Comparison of ENCODE assay signal across 18 cellular contexts in genomic region chr1:212147581-212148033, GRCh38.
DNase-seq lines count a peak whose midpoint lies in the region; ATAC-seq and TF ChIP-seq lines count a peak whose summit lies in the region.
"Had no signal": no experiment of that assay in that cellular context is flagged by ENCODE, and none has a peak within 500 bp of the region (broad histone marks: within the 10 kb centered on the region; RNA-seq: fewer than 3 reads in every experiment).

No MANE protein-coding gene starts in this region.

- no peaks in the 10 kb centered on the region for H3K36me3 ChIP-seq in Caco-2 (ENCODE audit: control insufficient read depth, insufficient read depth, low read length)

- H3K4me1 Mint-ChIP-seq in Caco-2 (ENCODE audit: low read depth, unreplicated experiment) (no peaks in the 10 kb centered on the region), nephron progenitor cell (peaks cover 28% of the 10 kb centered on the region)
- no peaks in the 10 kb centered on the region for H3K4me1 Mint-ChIP-seq in activated naive CD4-positive, alpha-beta T cell treated with anti-CD3 and anti-CD28 coated beads, Interleukin-2, amount 10 ng/mL, durations not matched to agents 7 days and 5 days
- no peaks in the 10 kb centered on the region for H3K4me1 Mint-ChIP-seq in activated CD8-positive, alpha-beta memory T cell treated with anti-CD3 and anti-CD28 coated beads, Interleukin-2, amount 10 ng/mL, durations not matched to agents 7 days and 5 days
- H3K4me1 Mint-ChIP-seq: immature natural killer cell; stimulated activated memory B cell treated with anti-CD40 and anti-IgM and Interleukin-4, amounts not matched to agents 10 μg/mL and 1 μg/mL and 100 μg/mL, for 72 hours had no signal

- no peak for ATAC-seq in activated CD8-positive, alpha-beta memory T cell treated with anti-CD3 and anti-CD28 coated beads, Interleukin-2, amount 10 ng/mL, durations not matched to agents 7 days and 5 days
- ATAC-seq in HG02870 (IDR thresholded peaks at IDR 0.05; ENCODE audit: unreplicated experiment), result no peak
- ATAC-seq: stimulated activated memory B cell treated with anti-CD40 and anti-IgM and Interleukin-4, amounts not matched to agents 10 μg/mL and 1 μg/mL and 100 μg/mL, for 72 hours had no signal

- peak overlapping the region; percentile 39 for H3K27ac Mint-ChIP-seq in Caco-2 (ENCODE audit: unreplicated experiment)
- peak overlapping the region; percentile 93 for H3K27ac Mint-ChIP-seq in nephron progenitor cell
- no peak overlapping the region for H3K27ac Mint-ChIP-seq in activated naive CD4-positive, alpha-beta T cell treated with anti-CD3 and anti-CD28 coated beads, Interleukin-2, amount 10 ng/mL, durations not matched to agents 7 days and 5 days
- no peak overlapping the region for H3K27ac Mint-ChIP-seq in activated CD8-positive, alpha-beta memory T cell treated with anti-CD3 and anti-CD28 coated beads, Interleukin-2, amount 10 ng/mL, durations not matched to agents 7 days and 5 days
- H3K27ac Mint-ChIP-seq: activated T-helper 1 cell treated with anti-CD3 and anti-CD28 coated beads, Interleukin-12 subunit alpha, Interleukin-12 subunit beta, Interleukin-2, Interleukin-4 antibody, amounts not matched to agents 30 ng/mL and 10 ng/mL and 1 ng/mL, durations not matched to agents 14 hours and 24 hours and 36 hours; stimulated activated memory B cell treated with anti-CD40 and anti-IgM and Interleukin-4, amounts not matched to agents 10 μg/mL and 1 μg/mL and 100 μg/mL, for 72 hours; T-helper 2 cell treated with Interferon-gamma antibody and Interleukin-4, amounts not matched to agents 5 μg/mL and 100 μg/mL, for 36 hours had no signal

- no peaks in the 10 kb centered on the region for H3K9me3 ChIP-seq in Caco-2

- CTCF ChIA-PET in Caco-2 (lab: Charles Lee), result interaction anchor here (0.9 kb wide), 1 partner anchor 77 kb away, joined by 3 read pairs; no protein-coding TSS in a partner anchor
- CTCF ChIA-PET in activated naive CD4-positive, alpha-beta T cell treated with anti-CD3 and anti-CD28 coated beads, Interleukin-2, amount 10 ng/mL, durations not matched to agents 7 days and 5 days (lab: Charles Lee), result no interaction called here
- CTCF ChIA-PET in activated CD8-positive, alpha-beta memory T cell treated with anti-CD3 and anti-CD28 coated beads, Interleukin-2, amount 10 ng/mL, durations not matched to agents 7 days and 5 days (lab: Charles Lee), result interaction anchor here (0.7 kb wide), 1 partner anchor 62 kb away, joined by 3 read pairs; no protein-coding TSS in a partner anchor

- BruUV-seq in Caco-2 (replicated peaks; lab: Mats Ljungman, UMichigan), result no TSS peak

- H3K36me3 Mint-ChIP-seq in Caco-2 (ENCODE audit: insufficient read depth, unreplicated experiment) (no peaks in the 10 kb centered on the region), nephron progenitor cell (ENCODE audit: low read depth) (peaks cover 12% of the 10 kb centered on the region)
- peaks cover 8% of the 10 kb centered on the region for H3K36me3 Mint-ChIP-seq in activated naive CD4-positive, alpha-beta T cell treated with anti-CD3 and anti-CD28 coated beads, Interleukin-2, amount 10 ng/mL, durations not matched to agents 7 days and 5 days
- H3K36me3 Mint-ChIP-seq in activated CD8-positive, alpha-beta memory T cell treated with anti-CD3 and anti-CD28 coated beads, Interleukin-2, amount 10 ng/mL, durations not matched to agents 7 days and 5 days, result no peaks in the 10 kb centered on the region
- H3K36me3 Mint-ChIP-seq: immature natural killer cell; stimulated activated memory B cell treated with anti-CD40 and anti-IgM and Interleukin-4, amounts not matched to agents 10 μg/mL and 1 μg/mL and 100 μg/mL, for 72 hours had no signal

- POLR2A ChIA-PET in Caco-2 (lab: Charles Lee), result interaction anchor here (0.7 kb wide), 1 partner anchor 10 kb away, joined by 5 read pairs; no protein-coding TSS in a partner anchor

- no peak for TF ChIP-seq CTCF in Caco-2 (IDR thresholded peaks at IDR 0.05; ENCODE audit: insufficient read depth in 1 of 2, low read depth in 1 of 2, low read length in 1 of 2, severe bottlenecking in 1 of 2, unreplicated experiment in 1 of 2)
- TF ChIP-seq CTCF in nephron progenitor cell (IDR thresholded peaks at IDR 0.05), result no peak

- no peaks in the 10 kb centered on the region for H3K9me3 Mint-ChIP-seq in Caco-2 (ENCODE audit: unreplicated experiment)
- peaks cover 7% of the 10 kb centered on the region for H3K9me3 Mint-ChIP-seq in nephron progenitor cell
- H3K9me3 Mint-ChIP-seq in activated naive CD4-positive, alpha-beta T cell treated with anti-CD3 and anti-CD28 coated beads, Interleukin-2, amount 10 ng/mL, durations not matched to agents 7 days and 5 days, result no peaks in the 10 kb centered on the region
- no peaks in the 10 kb centered on the region for H3K9me3 Mint-ChIP-seq in activated CD8-positive, alpha-beta memory T cell treated with anti-CD3 and anti-CD28 coated beads, Interleukin-2, amount 10 ng/mL, durations not matched to agents 7 days and 5 days (ENCODE audit: low read depth)
- H3K9me3 Mint-ChIP-seq: activated T-helper 1 cell treated with anti-CD3 and anti-CD28 coated beads, Interleukin-12 subunit alpha, Interleukin-12 subunit beta, Interleukin-2, Interleukin-4 antibody, amounts not matched to agents 30 ng/mL and 10 ng/mL and 1 ng/mL, durations not matched to agents 14 hours and 24 hours and 36 hours; immature natural killer cell had no signal

- intact Hi-C loops in Caco-2 (cut with micrococcal nuclease; ENCODE audit: unreplicated experiment), result loop anchor here (2.0 kb wide), 1 partner anchor 71 kb away; no protein-coding TSS in a partner anchor

- H3K4me3 ChIP-seq in Caco-2 (ENCODE audit: low read depth, low read length), result no peak overlapping the region

- peaks cover 7% of the 10 kb centered on the region; the same call in 1 of the 2 replicates for H3K4me1 ChIP-seq in Caco-2

- H3K27me3 ChIP-seq in Caco-2 (replicated peaks; ENCODE audit: control insufficient read depth, insufficient read depth, low read length), result no peaks in the 10 kb centered on the region

- no peak overlapping the region for H3K4me3 Mint-ChIP-seq in Caco-2 (ENCODE audit: unreplicated experiment)
- H3K4me3 Mint-ChIP-seq in nephron progenitor cell, result no peak overlapping the region
- H3K4me3 Mint-ChIP-seq in activated naive CD4-positive, alpha-beta T cell treated with anti-CD3 and anti-CD28 coated beads, Interleukin-2, amount 10 ng/mL, durations not matched to agents 7 days and 5 days, result no peak overlapping the region
- H3K4me3 Mint-ChIP-seq in activated CD8-positive, alpha-beta memory T cell treated with anti-CD3 and anti-CD28 coated beads, Interleukin-2, amount 10 ng/mL, durations not matched to agents 7 days and 5 days, result no peak overlapping the region
- H3K4me3 Mint-ChIP-seq: activated T-helper 1 cell treated with anti-CD3 and anti-CD28 coated beads, Interleukin-12 subunit alpha, Interleukin-12 subunit beta, Interleukin-2, Interleukin-4 antibody, amounts not matched to agents 30 ng/mL and 10 ng/mL and 1 ng/mL, durations not matched to agents 14 hours and 24 hours and 36 hours; immature natural killer cell; stimulated activated memory B cell treated with anti-CD40 and anti-IgM and Interleukin-4, amounts not matched to agents 10 μg/mL and 1 μg/mL and 100 μg/mL, for 72 hours; T-helper 2 cell treated with Interferon-gamma antibody and Interleukin-4, amounts not matched to agents 5 μg/mL and 100 μg/mL, for 36 hours had no signal

- H3K27me3 Mint-ChIP-seq in Caco-2 (ENCODE audit: insufficient read depth, unreplicated experiment) (no peaks in the 10 kb centered on the region), nephron progenitor cell (ENCODE audit: low read depth, poor library complexity) (no peaks in the 10 kb centered on the region)
- peaks cover 1% of the 10 kb centered on the region for H3K27me3 Mint-ChIP-seq in activated naive CD4-positive, alpha-beta T cell treated with anti-CD3 and anti-CD28 coated beads, Interleukin-2, amount 10 ng/mL, durations not matched to agents 7 days and 5 days
- H3K27me3 Mint-ChIP-seq in activated CD8-positive, alpha-beta memory T cell treated with anti-CD3 and anti-CD28 coated beads, Interleukin-2, amount 10 ng/mL, durations not matched to agents 7 days and 5 days, result no peaks in the 10 kb centered on the region
- H3K27me3 Mint-ChIP-seq: stimulated activated memory B cell treated with anti-CD40 and anti-IgM and Interleukin-4, amounts not matched to agents 10 μg/mL and 1 μg/mL and 100 μg/mL, for 72 hours had no signal

- DNase-seq in Caco-2, result peak in 1 of 2 experiments; percentile 19
- DNase-seq in NCI-H1436 (lab: John Stamatoyannopoulos, UW), result peak; percentile 21
- DNase-seq in brain pericyte (ENCODE audit: low read depth, low spot score), result peak; percentile 76
- no peak for DNase-seq in nephron progenitor cell
- DNase-seq in activated naive CD4-positive, alpha-beta T cell treated with anti-CD3 and anti-CD28 coated beads, Interleukin-2, amount 10 ng/mL, durations not matched to agents 7 days and 5 days, result no peak
- no peak for DNase-seq in activated CD8-positive, alpha-beta memory T cell treated with anti-CD3 and anti-CD28 coated beads, Interleukin-2, amount 10 ng/mL, durations not matched to agents 7 days and 5 days
- no peak for DNase-seq in hypothalamus (lab: John Stamatoyannopoulos, UW)
- DNase-seq: activated CD4-positive, alpha-beta T cell treated with anti-CD3 and anti-CD28 coated beads, Interleukin-2, amount 50 U/mL, for 4 hours; AML-193; amygdala; immature natural killer cell; NCI-H526 treated with DMSO at 0.1 percent for 48 hours; retina; stimulated activated CD4-positive, alpha-beta T cell treated with anti-CD3 and anti-CD28 coated beads, Interleukin-4, amount 100 ng/mL, for 4 hours had no signal

Comparison
In these comparisons a context has a peak if more than half of its experiments do, and no peak if none do; other contexts are left out.
1. DNase-seq: peak in NCI-H1436 (single experiment) and brain pericyte (single experiment); none in nephron progenitor cell (single experiment), activated naive CD4-positive, alpha-beta T cell treated with anti-CD3 and anti-CD28 coated beads, Interleukin-2, amount 10 ng/mL, durations not matched to agents 7 days and 5 days (single experiment), activated CD8-positive, alpha-beta memory T cell treated with anti-CD3 and anti-CD28 coated beads, Interleukin-2, amount 10 ng/mL, durations not matched to agents 7 days and 5 days (single experiment) and hypothalamus (0 of 51).
2. H3K27ac Mint-ChIP-seq: peak in Caco-2 (single experiment) and nephron progenitor cell (single experiment); none in activated naive CD4-positive, alpha-beta T cell treated with anti-CD3 and anti-CD28 coated beads, Interleukin-2, amount 10 ng/mL, durations not matched to agents 7 days and 5 days (single experiment) and activated CD8-positive, alpha-beta memory T cell treated with anti-CD3 and anti-CD28 coated beads, Interleukin-2, amount 10 ng/mL, durations not matched to agents 7 days and 5 days (single experiment).